In the genomic region with DNA sequence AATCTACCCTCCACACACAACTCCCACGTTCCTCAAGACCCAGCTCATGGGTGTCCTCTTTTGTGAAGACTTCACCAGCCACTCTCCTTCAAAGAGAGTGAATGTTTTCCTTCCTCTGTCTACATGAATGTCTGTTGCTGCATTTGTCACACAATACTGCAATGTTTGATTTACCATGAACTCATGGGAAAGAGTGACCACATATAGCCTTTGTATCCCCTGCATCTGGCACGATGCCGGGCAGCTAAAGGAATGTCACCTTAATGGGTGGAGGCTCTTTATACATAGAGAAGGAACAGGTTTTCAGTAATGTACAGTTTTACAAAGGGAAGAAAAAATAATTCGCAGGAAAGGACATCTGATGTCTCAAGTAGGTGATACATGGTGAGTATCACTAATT, we compare ENCODE assay signal across 33 cellular contexts. TPM values are rescaled to one million over a fixed set of nuclear protein-coding genes. Genes with fewer than 3 reads are reported as not detected.
"Had no signal": no experiment of that assay in that cellular context is flagged by ENCODE, and none has a peak within 500 bp of the region (broad histone marks: within the 10 kb centered on the region; RNA-seq: fewer than 3 reads in every experiment).

No MANE protein-coding gene starts in this region.

- H3K36me3 ChIP-seq: Peyer's patch, SJSA1 had no signal

- H3K27me3 ChIP-seq: Peyer's patch had no signal

- H3K9me3 Mint-ChIP-seq: activated naive CD4-positive, alpha-beta T cell treated with anti-CD3 and anti-CD28 coated beads, Interleukin-2, amount 10 ng/mL, durations not matched to agents 7 days and 5 days; activated naive CD8-positive, alpha-beta T cell treated with anti-CD3 and anti-CD28 coated beads, Interleukin-2, amount 50 U/mL, for 24 hours; activated T-cell treated with anti-CD3 and anti-CD28 coated beads, Interleukin-2, amount 50 U/mL, for 4 hours; activated T-helper 1 cell treated with anti-CD3 and anti-CD28 coated beads, Interleukin-12 subunit alpha, Interleukin-12 subunit beta, Interleukin-2, Interleukin-4 antibody, amounts not matched to agents 30 ng/mL and 10 ng/mL and 1 ng/mL, durations not matched to agents 14 hours and 24 hours and 36 hours; T-helper 1 cell treated with Interleukin-12 subunit alpha and Interleukin-12 subunit beta and Interleukin-4 antibody, amounts not matched to agents 30 μg/mL and 1 μg/mL, for 36 hours; T-helper 2 cell treated with Interferon-gamma antibody and Interleukin-4, amounts not matched to agents 5 μg/mL and 100 μg/mL, for 36 hours had no signal

- H3K27me3 Mint-ChIP-seq: activated CD4-positive, alpha-beta T cell treated with anti-CD3 and anti-CD28 coated beads for 36 hours had no signal

- H3K27ac ChIP-seq: KMS-11, Peyer's patch, SJSA1 had no signal

- H3K27ac Mint-ChIP-seq: activated CD4-positive, alpha-beta T cell treated with anti-CD3 and anti-CD28 coated beads for 36 hours; activated CD4-positive, alpha-beta T cell treated with anti-CD3 and anti-CD28 coated beads, Interleukin-2, amount 10 ng/mL, durations not matched to agents 7 days and 5 days; activated naive CD4-positive, alpha-beta T cell treated with anti-CD3 and anti-CD28 coated beads, Interleukin-2, amount 10 ng/mL, durations not matched to agents 7 days and 5 days; activated naive CD8-positive, alpha-beta T cell; activated naive CD8-positive, alpha-beta T cell treated with anti-CD3 and anti-CD28 coated beads, Interleukin-2, amount 50 U/mL, for 24 hours; activated T-helper 1 cell treated with anti-CD3 and anti-CD28 coated beads, Interleukin-12 subunit alpha, Interleukin-12 subunit beta, Interleukin-2, Interleukin-4 antibody, amounts not matched to agents 30 ng/mL and 10 ng/mL and 1 ng/mL, durations not matched to agents 14 hours and 24 hours and 36 hours; brain; T-helper 1 cell treated with Interleukin-12 subunit alpha and Interleukin-12 subunit beta and Interleukin-4 antibody, amounts not matched to agents 30 μg/mL and 1 μg/mL, for 36 hours; T-helper 2 cell treated with Interferon-gamma antibody and Interleukin-4, amounts not matched to agents 5 μg/mL and 100 μg/mL, for 36 hours had no signal

- H3K4me1 Mint-ChIP-seq: activated naive CD8-positive, alpha-beta T cell treated with anti-CD3 and anti-CD28 coated beads, Interleukin-2, amount 50 U/mL, for 24 hours; brain had no signal

- H3K9me3 ChIP-seq: Peyer's patch, SJSA1, SK-N-SH had no signal

- ATAC-seq: activated CD4-positive, alpha-beta T cell treated with anti-CD3 and anti-CD28 coated beads for 36 hours; activated CD4-positive, CD25-positive, alpha-beta regulatory T cell treated with anti-CD3 and anti-CD28 coated beads, Interleukin-2, amount 50 U/mL, for 24 hours; activated naive CD8-positive, alpha-beta T cell treated with anti-CD3 and anti-CD28 coated beads, Interleukin-2, amount 50 U/mL, for 24 hours; activated T-cell treated with anti-CD3 and anti-CD28 coated beads, Interleukin-2, amount 50 U/mL, for 4 hours had no signal

- DNase-seq: activated CD4-positive, alpha-beta T cell treated with anti-CD3 and anti-CD28 coated beads for 36 hours; activated CD4-positive, alpha-beta T cell treated with anti-CD3 and anti-CD28 coated beads, Interleukin-2, amount 10 ng/mL, durations not matched to agents 7 days and 5 days; activated CD4-positive, alpha-beta T cell treated with anti-CD3 and anti-CD28 coated beads, Interleukin-2, amount 50 U/mL, for 48 hours; activated CD8-positive, alpha-beta memory T cell treated with anti-CD3 and anti-CD28 coated beads, Interleukin-2, amount 50 U/mL, for 4 hours; activated effector memory CD4-positive, alpha-beta T cell treated with Interleukin-2 at 50 U/mL for 16 hours; activated naive CD4-positive, alpha-beta T cell treated with anti-CD3 and anti-CD28 coated beads, Interleukin-2, amount 10 ng/mL, durations not matched to agents 7 days and 5 days; activated naive CD8-positive, alpha-beta T cell treated with anti-CD3 and anti-CD28 coated beads, Interleukin-2, amount 50 U/mL, for 24 hours; activated T-cell treated with anti-CD3 and anti-CD28 coated beads for 4 hours; activated T-cell treated with anti-CD3 and anti-CD28 coated beads, Interleukin-2, amount 50 U/mL, for 4 hours; anterior cingulate cortex; caudate nucleus; NCI-H1092 treated with DMSO at 0.1 percent for 48 hours; NCI-H1417; NCI-H146; NCI-H187; NCI-H2029 treated with DMSO at 0.1 percent for 48 hours; NCI-H2107; NCI-H2171; NCI-H446; NCI-H510A treated with DMSO at 0.1 percent for 48 hours; NCI-H526 treated with DMSO at 0.1 percent for 48 hours; Peyer's patch; RPMI8226; SHP77 treated with DMSO at 0.1 percent for 48 hours; SK-N-SH had no signal

- H3K4me1 ChIP-seq: Peyer's patch, SJSA1 had no signal

- H3K36me3 Mint-ChIP-seq: activated naive CD4-positive, alpha-beta T cell treated with anti-CD3 and anti-CD28 coated beads, Interleukin-2, amount 10 ng/mL, durations not matched to agents 7 days and 5 days; activated naive CD8-positive, alpha-beta T cell had no signal

- H3K4me3 ChIP-seq: Peyer's patch, SJSA1 had no signal

- H3K4me3 Mint-ChIP-seq: activated CD4-positive, alpha-beta T cell treated with anti-CD3 and anti-CD28 coated beads for 36 hours; activated CD4-positive, alpha-beta T cell treated with anti-CD3 and anti-CD28 coated beads, Interleukin-2, amount 10 ng/mL, durations not matched to agents 7 days and 5 days; activated naive CD4-positive, alpha-beta T cell treated with anti-CD3 and anti-CD28 coated beads, Interleukin-2, amount 10 ng/mL, durations not matched to agents 7 days and 5 days; activated naive CD8-positive, alpha-beta T cell; activated naive CD8-positive, alpha-beta T cell treated with anti-CD3 and anti-CD28 coated beads, Interleukin-2, amount 50 U/mL, for 24 hours; activated T-cell treated with anti-CD3 and anti-CD28 coated beads, Interleukin-2, amount 50 U/mL, for 4 hours; activated T-helper 1 cell treated with anti-CD3 and anti-CD28 coated beads, Interleukin-12 subunit alpha, Interleukin-12 subunit beta, Interleukin-2, Interleukin-4 antibody, amounts not matched to agents 30 ng/mL and 10 ng/mL and 1 ng/mL, durations not matched to agents 14 hours and 24 hours and 36 hours; brain; T-helper 1 cell treated with Interleukin-12 subunit alpha and Interleukin-12 subunit beta and Interleukin-4 antibody, amounts not matched to agents 30 μg/mL and 1 μg/mL, for 36 hours; T-helper 2 cell treated with Interferon-gamma antibody and Interleukin-4, amounts not matched to agents 5 μg/mL and 100 μg/mL, for 36 hours had no signal

RNA-seq across cellular contexts. Expression of a gene that starts 48.7 kb away (rescaled TPM):
- total RNA-seq: SJSA1 had no signal
